Comparison of ENCODE assay signal across 10 cellular contexts in the genomic region with DNA sequence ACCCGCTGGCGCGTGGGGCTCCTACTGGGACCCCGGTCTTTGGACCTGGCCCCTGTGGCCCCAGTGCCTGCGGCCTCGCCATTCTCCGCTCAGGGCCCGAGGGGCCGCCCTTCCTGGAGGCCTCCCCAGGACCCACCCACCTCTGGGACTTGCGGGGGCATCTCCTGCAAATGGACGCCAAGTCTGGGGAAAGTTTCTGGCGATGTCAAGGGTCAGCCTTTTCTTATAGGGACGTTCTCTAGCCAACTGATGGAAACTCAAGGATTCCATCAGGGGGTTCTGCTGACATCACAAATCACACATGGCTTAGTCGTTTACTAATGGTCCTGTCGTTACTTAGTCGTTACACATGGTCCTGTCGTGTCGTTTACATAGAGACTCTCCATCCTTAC. TPM values are rescaled to one million over a fixed set of nuclear protein-coding genes. Genes with fewer than 3 reads are reported as not detected.
DNase-seq lines count a peak whose midpoint lies in the region; TF ChIP-seq lines count a peak whose summit lies in the region.
"Had no signal": no experiment of that assay in that cellular context is flagged by ENCODE, and none has a peak within 500 bp of the region (broad histone marks: within the 10 kb centered on the region; RNA-seq: fewer than 3 reads in every experiment).

No MANE protein-coding gene starts in this region.

- intact Hi-C loops in activated CD4-positive, alpha-beta T cell treated with anti-CD3 and anti-CD28 coated beads, Interleukin-2, amount 10 ng/mL, durations not matched to agents 24 days and 14 days (cut with micrococcal nuclease): no loop called here
- intact Hi-C loops in breast epithelium (cut with DNase I; ENCODE audit: low total_unique reads): loop anchor here (1.0 kb wide), 1 partner anchor 33 kb away; no protein-coding TSS in a partner anchor

- H3K4me1 Mint-ChIP-seq in activated CD4-positive, alpha-beta T cell treated with anti-CD3 and anti-CD28 coated beads, Interleukin-2, amount 10 ng/mL, durations not matched to agents 24 days and 14 days: peaks cover 2% of the 10 kb centered on the region

- peak overlapping the region; percentile 28 for H3K4me3 Mint-ChIP-seq in activated CD4-positive, alpha-beta T cell treated with anti-CD3 and anti-CD28 coated beads, Interleukin-2, amount 10 ng/mL, durations not matched to agents 24 days and 14 days

- H2BK15ac ChIP-seq in mesenchymal stem cell (ENCODE audit: low read depth, poor library complexity, severe bottlenecking): peak overlapping the region; percentile 69

- no peak overlapping the region for H3K9ac ChIP-seq in mesenchymal stem cell (ENCODE audit: low read length)

- H3K9me3 ChIP-seq in breast epithelium: no peaks in the 10 kb centered on the region
- peaks cover 7% of the 10 kb centered on the region for H3K9me3 ChIP-seq in mesenchymal stem cell (ENCODE audit: control insufficient read depth, low read length)
- no peaks in the 10 kb centered on the region for H3K9me3 ChIP-seq in thymus (ENCODE audit: control insufficient read depth)

- H3K27ac ChIP-seq in breast epithelium (peak overlapping the region in 1 of 2 donors; percentile 6), mesenchymal stem cell (ENCODE audit: low read length, poor library complexity, severe bottlenecking) (no peak overlapping the region), thymus (ENCODE audit: low read depth) (no peak overlapping the region)

- no peak overlapping the region for H2BK5ac ChIP-seq in mesenchymal stem cell (ENCODE audit: low read depth, low read length, poor library complexity, severe bottlenecking)

- H2AFZ ChIP-seq in mesenchymal stem cell (ENCODE audit: low read depth, low read length): peak overlapping the region; percentile 85

- H2BK12ac ChIP-seq in mesenchymal stem cell (ENCODE audit: low read length in 2 of 2): peak overlapping the region; percentile 5 to 42

- no peak for TF ChIP-seq POLR2A in breast epithelium (IDR thresholded peaks at IDR 0.05)

- WGBS in mesenchymal stem cell: 23% methylated on average over 18 of the region's 18 CpGs
- 40% methylated on average over 18 of the region's 18 CpGs for WGBS in thymus

- peak overlapping the region in 1 of 2 experiments; percentile 84 for H3K4ac ChIP-seq in mesenchymal stem cell (ENCODE audit: low read depth in 1 of 2, low read length in 2 of 2)

- peaks cover 5% of the 10 kb centered on the region for H3K9me3 Mint-ChIP-seq in activated CD4-positive, alpha-beta T cell treated with anti-CD3 and anti-CD28 coated beads, Interleukin-2, amount 10 ng/mL, durations not matched to agents 24 days and 14 days

- H4K8ac ChIP-seq in mesenchymal stem cell (ENCODE audit: low read length): peak overlapping the region; percentile 12

- H3K4me2 ChIP-seq in mesenchymal stem cell (ENCODE audit: low read length, poor library complexity, severe bottlenecking): peak overlapping the region; percentile 92

- H3K4me1 ChIP-seq in breast epithelium: no peaks in the 10 kb centered on the region
- H3K4me1 ChIP-seq in mesenchymal stem cell (ENCODE audit: control insufficient read depth, insufficient read depth, low read depth, low read length): peaks cover 7% of the 10 kb centered on the region
- peaks cover 4% of the 10 kb centered on the region for H3K4me1 ChIP-seq in thymus (ENCODE audit: control insufficient read depth, insufficient read depth, low read length)

- H2BK120ac ChIP-seq in mesenchymal stem cell (ENCODE audit: low read depth, low read length): peak overlapping the region; percentile 85

- peak overlapping the region; percentile 19 to 72 (median 57) for H3K4me3 ChIP-seq in breast epithelium
- H3K4me3 ChIP-seq in mesenchymal stem cell (ENCODE audit: insufficient read depth in 1 of 2, low read depth in 1 of 2, low read length in 2 of 2): peak overlapping the region in 1 of 2 experiments; percentile 73
- peak overlapping the region; percentile 52 for H3K4me3 ChIP-seq in thymus (ENCODE audit: low read length)

- peaks cover 5% of the 10 kb centered on the region for H3K79me1 ChIP-seq in mesenchymal stem cell (replicated peaks; ENCODE audit: low read length, poor library complexity, severe bottlenecking)

- H3K27me3 ChIP-seq in breast epithelium (no peaks in the 10 kb centered on the region), mesenchymal stem cell (ENCODE audit: control insufficient read depth in 1 of 2, insufficient read depth in 1 of 2, low read length in 2 of 2) (peaks cover 0 to 45% of the 10 kb centered on the region in 2 experiments), thymus (ENCODE audit: control insufficient read depth, insufficient read depth) (peaks cover 2% of the 10 kb centered on the region)

- no peaks in the 10 kb centered on the region for H3K36me3 Mint-ChIP-seq in activated CD4-positive, alpha-beta T cell treated with anti-CD3 and anti-CD28 coated beads, Interleukin-2, amount 10 ng/mL, durations not matched to agents 24 days and 14 days (ENCODE audit: low read depth)
- H3K36me3 Mint-ChIP-seq: CD4-positive, alpha-beta memory T cell had no signal

- H3K23ac ChIP-seq in mesenchymal stem cell (ENCODE audit: low read length in 2 of 2): no peak overlapping the region

- H2AK5ac ChIP-seq in mesenchymal stem cell (ENCODE audit: low read length, severe bottlenecking): no peak overlapping the region

- peak overlapping the region; percentile 70 for H3K18ac ChIP-seq in mesenchymal stem cell (ENCODE audit: low read depth in 1 of 2, low read length in 2 of 2)

- no peaks in the 10 kb centered on the region for H3K36me3 ChIP-seq in breast epithelium
- no peaks in the 10 kb centered on the region for H3K36me3 ChIP-seq in mesenchymal stem cell (ENCODE audit: control insufficient read depth in 1 of 2, insufficient read depth in 2 of 2, low read depth in 1 of 2, low read length in 2 of 2)
- no peaks in the 10 kb centered on the region for H3K36me3 ChIP-seq in thymus (ENCODE audit: control insufficient read depth, insufficient read depth)

- no peak for TF ChIP-seq CTCF in breast epithelium (IDR thresholded peaks at IDR 0.05)

- H4K91ac ChIP-seq in mesenchymal stem cell (ENCODE audit: low read length): no peak overlapping the region

- H3K14ac ChIP-seq in mesenchymal stem cell (ENCODE audit: low read length in 2 of 2): peak overlapping the region in 1 of 2 experiments; percentile 32

- H3K27ac Mint-ChIP-seq in activated CD4-positive, alpha-beta T cell treated with anti-CD3 and anti-CD28 coated beads, Interleukin-2, amount 10 ng/mL, durations not matched to agents 24 days and 14 days: no peak overlapping the region
- H3K27ac Mint-ChIP-seq: CD4-positive, alpha-beta memory T cell had no signal

- peaks cover 55% of the 10 kb centered on the region for H3K27me3 Mint-ChIP-seq in activated CD4-positive, alpha-beta T cell treated with anti-CD3 and anti-CD28 coated beads, Interleukin-2, amount 10 ng/mL, durations not matched to agents 24 days and 14 days

- no peak for DNase-seq in activated CD4-positive, alpha-beta T cell treated with anti-CD3 and anti-CD28 coated beads, Interleukin-2, amount 10 ng/mL, durations not matched to agents 24 days and 14 days
- no peak for DNase-seq in activated CD4-positive, alpha-beta T cell treated with anti-CD3 and anti-CD28 coated beads for 4 hours
- DNase-seq in breast epithelium (ENCODE audit: low spot score in 2 of 2) (no peak), mesenchymal stem cell (no peak), GM03348 (ENCODE audit: low spot score) (no peak), NCI-H2196 (lab: John Stamatoyannopoulos, UW; ENCODE audit: unreplicated experiment) (no peak)
- DNase-seq in stimulated activated CD4-positive, alpha-beta T cell treated with anti-CD3 and anti-CD28 coated beads, Interleukin-2, amount 100 ng/mL, for 48 hours: no peak
- DNase-seq: activated T-cell treated with anti-CD3 and anti-CD28 coated beads, Interleukin-2, amount 50 U/mL, for 1 hour; CD4-positive, alpha-beta memory T cell had no signal

RNA-seq across cellular contexts. Expression of a gene that starts 57.7 kb away (rescaled TPM):
- total RNA-seq in activated CD4-positive, alpha-beta T cell treated with anti-CD3 and anti-CD28 coated beads, Interleukin-2, amount 10 ng/mL, durations not matched to agents 24 days and 14 days: 0.69 TPM in 1 of 2 replicates, not detected in the other
- total RNA-seq in breast epithelium: 10 to 100 TPM; 11.4 to 14.6 (median 13.4) TPM
- 60.2 TPM for polyA plus RNA-seq in mesenchymal stem cell (2013, experiment 1 of 2)
- 60.6 TPM for polyA plus RNA-seq in mesenchymal stem cell (2013, experiment 2 of 2)
- 3.4 TPM for polyA plus RNA-seq in thymus
- polyA plus RNA-seq: CD4-positive, alpha-beta memory T cell had no signal
